Comparison of ENCODE assay signal across 22 cellular contexts in genomic region chr12:56142184-56142784, GRCh38. TPM values are rescaled to one million over a fixed set of nuclear protein-coding genes. Genes with fewer than 3 reads are reported as not detected.
DNase-seq lines count a peak whose midpoint lies in the region; ATAC-seq and TF ChIP-seq lines count a peak whose summit lies in the region.
"Had no signal": no experiment of that assay in that cellular context is flagged by ENCODE, and none has a peak within 500 bp of the region (broad histone marks: within the 10 kb centered on the region; RNA-seq: fewer than 3 reads in every experiment).

No MANE protein-coding gene starts in this region.

- H3K27me3 ChIP-seq in heart left ventricle (no peaks in the 10 kb centered on the region), right atrium auricular region (no peaks in the 10 kb centered on the region), foreskin keratinocyte (no peaks in the 10 kb centered on the region)
- H3K27me3 ChIP-seq: ascending aorta, testis had no signal

- DNase-seq in heart left ventricle: no peak
- DNase-seq in right atrium auricular region (ENCODE audit: low spot score): no peak
- DNase-seq in activated B cell treated with CpG ODN at 0.5 μM for 24 hours: no peak
- no peak for DNase-seq in endothelial cell (ENCODE audit: low spot score)
- DNase-seq in stimulated activated naive B cell treated with anti-CD40 and anti-IgM and Interleukin-4, amounts not matched to agents 10 μg/mL and 1 μg/mL and 100 μg/mL, for 72 hours: no peak
- DNase-seq in foreskin keratinocyte: no peak
- no peak for DNase-seq in NCI-H2029 (lab: John Stamatoyannopoulos, UW)
- DNase-seq: activated CD4-positive, alpha-beta T cell treated with anti-CD3 and anti-CD28 coated beads, Interleukin-2, amount 50 U/mL, for 48 hours; COR-L47; EL; hippocampal formation; islet precursor cell; NCI-H1436 treated with DMSO at 0.1 percent for 48 hours; NCI-H2171 treated with DMSO at 0.1 percent for 48 hours; NCI-H774; OCI-M1; SHP77; testis had no signal

- 88 to 93% (median 90%) methylated on average over 13 of the region's 13 CpGs for WGBS in heart left ventricle, 4 donors

- H3K4me3 Mint-ChIP-seq in activated B cell treated with CpG ODN at 0.5 μM for 24 hours: no peak overlapping the region
- peak overlapping the region; percentile 80 for H3K4me3 Mint-ChIP-seq in endothelial cell (ENCODE audit: unreplicated experiment)
- no peak overlapping the region for H3K4me3 Mint-ChIP-seq in stimulated activated naive B cell treated with anti-CD40 and anti-IgM and Interleukin-4, amounts not matched to agents 10 μg/mL and 1 μg/mL and 100 μg/mL, for 72 hours
- H3K4me3 Mint-ChIP-seq: nephron had no signal

- H3K4me1 Mint-ChIP-seq in activated B cell treated with CpG ODN at 0.5 μM for 24 hours (peaks cover 15% of the 10 kb centered on the region), endothelial cell (ENCODE audit: unreplicated experiment) (peaks cover 56% of the 10 kb centered on the region)
- H3K4me1 Mint-ChIP-seq in stimulated activated naive B cell treated with anti-CD40 and anti-IgM and Interleukin-4, amounts not matched to agents 10 μg/mL and 1 μg/mL and 100 μg/mL, for 72 hours: peaks cover 17 to 19% of the 10 kb centered on the region in 2 donors

- H3K36me3 Mint-ChIP-seq in activated B cell treated with CpG ODN at 0.5 μM for 24 hours (ENCODE audit: low read depth): peaks cover 78% of the 10 kb centered on the region
- H3K36me3 Mint-ChIP-seq in endothelial cell (ENCODE audit: low read depth, unreplicated experiment): peaks cover 69% of the 10 kb centered on the region
- peaks cover 52 to 61% of the 10 kb centered on the region in 2 donors for H3K36me3 Mint-ChIP-seq in stimulated activated naive B cell treated with anti-CD40 and anti-IgM and Interleukin-4, amounts not matched to agents 10 μg/mL and 1 μg/mL and 100 μg/mL, for 72 hours

- H3K9me3 ChIP-seq in heart left ventricle: peaks cover 0 to 3% (median 0%) of the 10 kb centered on the region in 12 donors
- H3K9me3 ChIP-seq in right atrium auricular region: no peaks in the 10 kb centered on the region
- H3K9me3 ChIP-seq: ascending aorta, testis had no signal

- peaks cover 3 to 44% (median 17%) of the 10 kb centered on the region in 12 donors for H3K4me1 ChIP-seq in heart left ventricle
- peaks cover 0 to 17% of the 10 kb centered on the region in 2 donors for H3K4me1 ChIP-seq in right atrium auricular region
- no peaks in the 10 kb centered on the region for H3K4me1 ChIP-seq in foreskin keratinocyte

- TF ChIP-seq CTCF in heart left ventricle (IDR thresholded peaks at IDR 0.05) (no peak), right atrium auricular region (IDR thresholded peaks at IDR 0.05) (no peak), activated B cell treated with CpG ODN at 0.5 μM for 24 hours (IDR thresholded peaks at IDR 0.05) (no peak), endothelial cell (IDR thresholded peaks at IDR 0.05; ENCODE audit: unreplicated experiment) (no peak), foreskin keratinocyte (conservative IDR thresholded peaks at IDR 0.05) (no peak)

- CTCF ChIA-PET in activated B cell treated with CpG ODN at 0.5 μM for 24 hours (lab: Charles Lee): no interaction called here

- intact Hi-C loops in heart left ventricle (cut with DNase I) (no loop called here), activated B cell treated with CpG ODN at 0.5 μM for 24 hours (cut with micrococcal nuclease) (no loop called here)

- H3K36me3 ChIP-seq in heart left ventricle (peaks cover 0 to 81% (median 78%) of the 10 kb centered on the region in 9 donors), right atrium auricular region (peaks cover 74% of the 10 kb centered on the region)

- peak overlapping the region in 9 of 12 donors; percentile 0 to 84 (median 82) for H3K27ac ChIP-seq in heart left ventricle
- peak overlapping the region in 1 of 2 donors; percentile 74 for H3K27ac ChIP-seq in right atrium auricular region
- no peak overlapping the region for H3K27ac ChIP-seq in foreskin keratinocyte
- H3K27ac ChIP-seq: testis, VCaP had no signal

- H3K9me3 Mint-ChIP-seq in activated B cell treated with CpG ODN at 0.5 μM for 24 hours (no peaks in the 10 kb centered on the region), endothelial cell (ENCODE audit: unreplicated experiment) (no peaks in the 10 kb centered on the region)
- H3K9me3 Mint-ChIP-seq in stimulated activated naive B cell treated with anti-CD40 and anti-IgM and Interleukin-4, amounts not matched to agents 10 μg/mL and 1 μg/mL and 100 μg/mL, for 72 hours: no peaks in the 10 kb centered on the region
- H3K9me3 Mint-ChIP-seq: nephron had no signal

- POLR2A ChIA-PET in activated B cell treated with CpG ODN at 0.5 μM for 24 hours (lab: Charles Lee): interaction anchor here (0.6 to 1.8 kb wide), 4 partner anchors 9 to 154 kb away, joined by 3 to 16 read pairs (median 4); no protein-coding TSS in a partner anchor

- no peaks in the 10 kb centered on the region for H3K27me3 Mint-ChIP-seq in activated B cell treated with CpG ODN at 0.5 μM for 24 hours
- peaks cover 13% of the 10 kb centered on the region for H3K27me3 Mint-ChIP-seq in endothelial cell (ENCODE audit: unreplicated experiment)
- H3K27me3 Mint-ChIP-seq in stimulated activated naive B cell treated with anti-CD40 and anti-IgM and Interleukin-4, amounts not matched to agents 10 μg/mL and 1 μg/mL and 100 μg/mL, for 72 hours: no peaks in the 10 kb centered on the region

- ATAC-seq in heart left ventricle (no peak), activated B cell treated with CpG ODN at 0.5 μM for 24 hours (ENCODE audit: low read depth) (no peak), HG03565 (IDR thresholded peaks at IDR 0.05; ENCODE audit: unreplicated experiment) (no peak), foreskin keratinocyte (no peak)
- peak in 1 of 2 donors; percentile 14 for ATAC-seq in stimulated activated naive B cell treated with anti-CD40 and anti-IgM and Interleukin-4, amounts not matched to agents 10 μg/mL and 1 μg/mL and 100 μg/mL, for 72 hours (replicated peaks)

- TF ChIP-seq POLR2A in heart left ventricle (IDR thresholded peaks at IDR 0.05): no peak

- H3K27ac Mint-ChIP-seq in activated B cell treated with CpG ODN at 0.5 μM for 24 hours (peak overlapping the region; percentile 8), endothelial cell (ENCODE audit: unreplicated experiment) (peak overlapping the region; percentile 99)
- peak overlapping the region; percentile 65 for H3K27ac Mint-ChIP-seq in stimulated activated naive B cell treated with anti-CD40 and anti-IgM and Interleukin-4, amounts not matched to agents 10 μg/mL and 1 μg/mL and 100 μg/mL, for 72 hours
- H3K27ac Mint-ChIP-seq: nephron had no signal

- H3K4me3 ChIP-seq in heart left ventricle (no peak overlapping the region), right atrium auricular region (no peak overlapping the region)
- H3K4me3 ChIP-seq: ascending aorta, testis had no signal

RNA-seq across cellular contexts. Expression of gene MYL6B, which starts 10.1 kb away (rescaled TPM):
- total RNA-seq in heart left ventricle (10 to 100 TPM; 30.1 to 55.2 (median 41.1) TPM), right atrium auricular region (10 to 100 TPM; 36.1 to 55.1 TPM), activated B cell treated with CpG ODN at 0.5 μM for 24 hours (25.2 and 36.2 TPM in 2 replicates), endothelial cell (ENCODE audit: unreplicated experiment) (170 TPM), foreskin keratinocyte (72.0 and 81.4 TPM in 2 replicates)
- polyA plus RNA-seq in heart left ventricle (10 to 100 TPM; 27.5 to 65.9 TPM), foreskin keratinocyte (93.6 and 101 TPM in 2 replicates)

RNA-seq across cellular contexts. Expression of gene ESYT1, which starts 14.2 kb away (rescaled TPM):
- total RNA-seq in heart left ventricle (10 to 100 TPM; 26.8 to 81.1 (median 43.4) TPM), right atrium auricular region (10 to 100 TPM; 25.4 to 74.0 TPM), activated B cell treated with CpG ODN at 0.5 μM for 24 hours (120 and 137 TPM in 2 replicates), endothelial cell (ENCODE audit: unreplicated experiment) (302 TPM), foreskin keratinocyte (144 and 152 TPM in 2 replicates)
- polyA plus RNA-seq in heart left ventricle (10 to 100 TPM; 17.0 to 67.3 TPM), foreskin keratinocyte (97.9 and 105 TPM in 2 replicates)

RNA-seq across cellular contexts. Expression of gene MYL6, which starts 15.9 kb away (rescaled TPM):
- total RNA-seq in heart left ventricle (100 to 1,000 TPM; 355 to 949 (median 613) TPM), right atrium auricular region (1,000 to 10,000 TPM in 1 of 2 donors, 100 to 1,000 TPM in 1; 567 to 1,179 TPM), activated B cell treated with CpG ODN at 0.5 μM for 24 hours (921 and 1,059 TPM in 2 replicates), endothelial cell (ENCODE audit: unreplicated experiment) (2,481 TPM), foreskin keratinocyte (2,537 and 2,800 TPM in 2 replicates)
- polyA plus RNA-seq in heart left ventricle (1,000 to 10,000 TPM in 1 of 2 donors, 100 to 1,000 TPM in 1; 745 to 1,383 TPM), foreskin keratinocyte (3,288 and 3,690 TPM in 2 replicates)

RNA-seq across cellular contexts. Expression of gene ZC3H10, which starts 24.2 kb away (rescaled TPM):
- total RNA-seq in heart left ventricle (1 to 10 TPM; 2.7 to 6.4 (median 4.9) TPM), right atrium auricular region (1 to 10 TPM; 2.1 to 2.9 TPM), activated B cell treated with CpG ODN at 0.5 μM for 24 hours (15.4 and 17.1 TPM in 2 replicates), endothelial cell (ENCODE audit: unreplicated experiment) (10.4 TPM), foreskin keratinocyte (2.4 and 2.9 TPM in 2 replicates)
- polyA plus RNA-seq in heart left ventricle (1 to 10 TPM; 3.5 to 3.9 TPM), foreskin keratinocyte (1.4 and 1.5 TPM in 2 replicates)

RNA-seq across cellular contexts. Expression of gene RPL41, which starts 25.9 kb away (rescaled TPM):
- total RNA-seq in heart left ventricle: 1,000 to 10,000 TPM in 8 of 9 donors, 100 to 1,000 TPM in 1; 533 to 2,381 (median 1,999) TPM
- 1,000 to 10,000 TPM in 1 of 2 donors, 100 to 1,000 TPM in 1; 752 to 4,466 TPM for polyA plus RNA-seq in heart left ventricle
- total RNA-seq in right atrium auricular region: 1,000 to 10,000 TPM in 1 of 2 donors, 100 to 1,000 TPM in 1; 606 to 2,188 TPM
- total RNA-seq in activated B cell treated with CpG ODN at 0.5 μM for 24 hours: 5,829 and 6,631 TPM in 2 replicates
- total RNA-seq in endothelial cell (ENCODE audit: unreplicated experiment): 3,242 TPM
- 4,994 and 5,148 TPM in 2 replicates for total RNA-seq in foreskin keratinocyte
- polyA plus RNA-seq in foreskin keratinocyte: 7,188 and 7,608 TPM in 2 replicates

Comparison
In these comparisons a context has a peak if more than half of its experiments do, and no peak if none do; other contexts are left out.
1. H3K27ac Mint-ChIP-seq: peak in every context shown above with its lines; median percentile 99 in endothelial cell; 65 in stimulated activated naive B cell treated with anti-CD40 and anti-IgM and Interleukin-4, amounts not matched to agents 10 μg/mL and 1 μg/mL and 100 μg/mL, for 72 hours; 8 in activated B cell treated with CpG ODN at 0.5 μM for 24 hours.